In genomic region chr2:72148391-72148974, GRCh38 we compare ENCODE assay signal across 8 cellular contexts. TPM values are rescaled to one million over a fixed set of nuclear protein-coding genes. Genes with fewer than 3 reads are reported as not detected.
DNase-seq lines count a peak whose midpoint lies in the region; ATAC-seq and TF ChIP-seq lines count a peak whose summit lies in the region.
"Had no signal": no experiment of that assay in that cellular context is flagged by ENCODE, and none has a peak within 500 bp of the region (broad histone marks: within the 10 kb centered on the region; RNA-seq: fewer than 3 reads in every experiment).

No MANE protein-coding gene starts in this region.

- no peaks in the 10 kb centered on the region for H3K36me3 ChIP-seq in prostate gland
- H3K36me3 ChIP-seq: pancreas had no signal

- peaks cover 0 to 8% of the 10 kb centered on the region in 2 experiments; a peak in 3 of 5 replicates for H3K9me3 Mint-ChIP-seq in H9

- H3K4ac ChIP-seq in H9 (ENCODE audit: low read depth, low read length), result no peak overlapping the region

- H3K23ac ChIP-seq in H9 (ENCODE audit: insufficient read length, low read depth, low read length), result no peak overlapping the region

- H2BK120ac ChIP-seq in H9 (ENCODE audit: low read depth, low read length, poor library complexity, severe bottlenecking), result no peak overlapping the region

- no peak for ATAC-seq in SK-N-SH treated with all-trans-retinoic acid at 6 μM for 48 hours
- no peak for ATAC-seq in HG02973 (IDR thresholded peaks at IDR 0.05; ENCODE audit: unreplicated experiment)
- ATAC-seq in GM21423 (IDR thresholded peaks at IDR 0.05; ENCODE audit: unreplicated experiment), result no peak

- WGBS in H9 (ENCODE audit: extremely low coverage, insufficient read length, low lambda C conversion rate), result no CpG with 5 or more reads among the region's 62 CpGs
- under 1% methylated on average over 59 of the region's 62 CpGs for WGBS in prostate gland

- intact Hi-C loops in prostate gland (cut with DNase I), result loop anchor here (5.0 kb wide), 1 partner anchor 216 kb away; no protein-coding TSS in a partner anchor

- H3K4me1 Mint-ChIP-seq in H9, result peaks cover 28 to 44% of the 10 kb centered on the region in 2 experiments

- H2BK15ac ChIP-seq in H9 (ENCODE audit: low read depth, low read length), result no peak overlapping the region

- DNase-seq in H9 (peak; percentile 39), fibroblast of peridontal ligament (ENCODE audit: extremely low read depth) (peak; percentile 26), prostate gland (ENCODE audit: low spot score) (peak; percentile 6), NCI-H1436 (lab: John Stamatoyannopoulos, UW) (no peak)

- H4K5ac ChIP-seq in H9 (ENCODE audit: insufficient read length, low read depth, low read length), result no peak overlapping the region

- peak overlapping the region; percentile 19 to 37 for H3K4me3 ChIP-seq in prostate gland

- peaks cover 92% of the 10 kb centered on the region for H3K27me3 Mint-ChIP-seq in H9 (ENCODE audit: low read depth)

- TF ChIP-seq CTCF in H9 (conservative IDR thresholded peaks at IDR 0.05), result no peak
- no peak for TF ChIP-seq CTCF in prostate gland (IDR thresholded peaks at IDR 0.05)

- TF ChIP-seq POLR2A in prostate gland (IDR thresholded peaks at IDR 0.05), result no peak

- H3K56ac ChIP-seq in H9 (ENCODE audit: insufficient read length, low read depth, low read length), result no peak overlapping the region

- H4K91ac ChIP-seq in H9 (ENCODE audit: insufficient read length, low read depth, low read length), result no peak overlapping the region

- H2BK20ac ChIP-seq in H9 (ENCODE audit: low read depth, low read length, poor library complexity, severe bottlenecking), result no peak overlapping the region

- H4K8ac ChIP-seq in H9 (replicated peaks; ENCODE audit: insufficient read length, low read depth, low read length), result no peak overlapping the region

- no peaks in the 10 kb centered on the region for H3K79me1 ChIP-seq in H9 (ENCODE audit: insufficient read depth, low read depth, low read length, poor library complexity, severe bottlenecking)

- H3K27ac ChIP-seq in H9 (ENCODE audit: insufficient read length, low read depth, low read length) (no peak overlapping the region), prostate gland (no peak overlapping the region)
- H3K27ac ChIP-seq: pancreas had no signal

- H2BK5ac ChIP-seq in H9 (ENCODE audit: insufficient read length, low read length), result no peak overlapping the region

- no peak overlapping the region for H3K18ac ChIP-seq in H9 (ENCODE audit: insufficient read length, low read depth, low read length)

- H3K4me2 ChIP-seq in H9 (ENCODE audit: insufficient read depth, insufficient read length, low read length), result peak overlapping the region; percentile 87

- no peaks in the 10 kb centered on the region; a peak in 1 of 7 replicates for H3K36me3 Mint-ChIP-seq in H9 (ENCODE audit: insufficient read depth in 1 of 3, low read depth in 3 of 3)

- H3K23me2 ChIP-seq in H9 (ENCODE audit: insufficient read length, low read depth, low read length, poor library complexity, severe bottlenecking), result peaks cover 32% of the 10 kb centered on the region

- H2BK12ac ChIP-seq in H9 (ENCODE audit: insufficient read length, low read depth, low read length), result no peak overlapping the region

- H3K4me3 Mint-ChIP-seq in H9, result peak overlapping the region; percentile 64 to 89

- no peak overlapping the region for H3K14ac ChIP-seq in H9 (ENCODE audit: insufficient read depth, low read length)

- peaks cover 59% of the 10 kb centered on the region for H3K27me3 ChIP-seq in H9 (ENCODE audit: insufficient read depth, low read length)
- peaks cover 27% of the 10 kb centered on the region for H3K27me3 ChIP-seq in prostate gland (replicated peaks; ENCODE audit: insufficient read depth)

- H2AK5ac ChIP-seq in H9 (ENCODE audit: insufficient read length, low read length), result no peak overlapping the region

- H3T11ph ChIP-seq in H9 (ENCODE audit: low read length), result no peak overlapping the region

- no peak overlapping the region for H2AFZ ChIP-seq in H9 (ENCODE audit: low read length)

- H3K79me2 ChIP-seq in H9 (ENCODE audit: insufficient read depth, low read length), result no peaks in the 10 kb centered on the region

- peaks cover 5% of the 10 kb centered on the region for H4K20me1 ChIP-seq in H9 (ENCODE audit: control insufficient read depth, insufficient read depth, insufficient read length)

- H3K9me3 ChIP-seq in H9 (ENCODE audit: control insufficient read depth, low read depth, low read length) (no peaks in the 10 kb centered on the region), prostate gland (no peaks in the 10 kb centered on the region)
- H3K9me3 ChIP-seq: pancreas had no signal

- H3K4me1 ChIP-seq in H9 (ENCODE audit: insufficient read depth, low read length) (no peaks in the 10 kb centered on the region; the same call in 1 of the 2 replicates), prostate gland (replicated peaks) (peaks cover 22% of the 10 kb centered on the region)

- H3K9ac ChIP-seq in H9 (ENCODE audit: extremely low read depth, insufficient read length, low read length), result no peak overlapping the region

- H3K27ac Mint-ChIP-seq in H9, result no peak overlapping the region

TF ChIP-seq in SK-N-SH treated with all-trans-retinoic acid at 6 μM for 48 hours, 23 proteins besides CTCF, POLR2A, EP300 and RAD21 (continues in another document):
- no peak for TF ChIP-seq CSRNP3 (CRISPR knock-in tag; IDR thresholded peaks at IDR 0.05)
- TF ChIP-seq, protein P1, sequence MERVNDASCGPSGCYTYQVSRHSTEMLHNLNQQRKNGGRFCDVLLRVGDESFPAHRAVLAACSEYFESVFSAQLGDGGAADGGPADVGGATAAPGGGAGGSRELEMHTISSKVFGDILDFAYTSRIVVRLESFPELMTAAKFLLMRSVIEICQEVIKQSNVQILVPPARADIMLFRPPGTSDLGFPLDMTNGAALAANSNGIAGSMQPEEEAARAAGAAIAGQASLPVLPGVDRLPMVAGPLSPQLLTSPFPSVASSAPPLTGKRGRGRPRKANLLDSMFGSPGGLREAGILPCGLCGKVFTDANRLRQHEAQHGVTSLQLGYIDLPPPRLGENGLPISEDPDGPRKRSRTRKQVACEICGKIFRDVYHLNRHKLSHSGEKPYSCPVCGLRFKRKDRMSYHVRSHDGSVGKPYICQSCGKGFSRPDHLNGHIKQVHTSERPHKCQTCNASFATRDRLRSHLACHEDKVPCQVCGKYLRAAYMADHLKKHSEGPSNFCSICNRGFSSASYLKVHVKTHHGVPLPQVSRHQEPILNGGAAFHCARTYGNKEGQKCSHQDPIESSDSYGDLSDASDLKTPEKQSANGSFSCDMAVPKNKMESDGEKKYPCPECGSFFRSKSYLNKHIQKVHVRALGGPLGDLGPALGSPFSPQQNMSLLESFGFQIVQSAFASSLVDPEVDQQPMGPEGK (CRISPR knock-in tag; IDR thresholded peaks at IDR 0.05; ENCODE audit: borderline replicate concordance), result no peak; the same call in 1 of the 2 replicates
- TF ChIP-seq PPARA (CRISPR knock-in tag; IDR thresholded peaks at IDR 0.05; ENCODE audit: borderline replicate concordance), result no peak
- 0 out of 2 replicates have a peak, but pooled peaks have one; percentile 12 for TF ChIP-seq ZFP30 (CRISPR knock-in tag; IDR thresholded peaks at IDR 0.05)
- TF ChIP-seq TCF4 (CRISPR knock-in tag; IDR thresholded peaks at IDR 0.05; ENCODE audit: borderline replicate concordance), result no peak
- TF ChIP-seq TSHZ2 (CRISPR knock-in tag; IDR thresholded peaks at IDR 0.05), result no peak
- TF ChIP-seq SNAI2 (CRISPR knock-in tag; IDR thresholded peaks at IDR 0.05), result no peak

RNA-seq across cellular contexts. Expression of gene CYP26B1, which starts 0.8 kb away (rescaled TPM):
- 0.20 and 0.22 TPM in 2 replicates for total RNA-seq in H9 (2021)
- total RNA-seq in prostate gland, result 10 to 100 TPM in 1 of 2 donors, under 1 TPM in 1; 0.91 to 68.2 TPM
